2 cellular contexts compared by ENCODE assay signal in the genomic region with DNA sequence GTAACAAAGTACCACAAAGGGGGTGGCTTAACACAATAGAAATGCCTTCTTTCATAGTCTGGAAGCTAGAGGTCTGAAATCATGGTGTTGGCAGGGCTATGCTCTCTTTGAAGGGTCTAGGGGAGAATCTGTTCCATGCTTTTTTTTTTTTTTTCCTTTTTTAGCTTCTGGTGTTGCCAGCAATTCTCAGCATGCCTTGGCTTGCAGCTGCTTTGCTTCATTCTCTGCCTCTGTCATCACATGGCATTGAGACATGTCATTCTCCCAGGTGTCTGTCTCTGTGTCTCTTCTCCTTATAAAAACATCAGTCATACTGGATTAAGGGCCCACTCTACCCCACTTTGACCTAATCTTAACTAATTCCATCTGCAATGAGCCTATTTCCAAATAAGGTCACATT.
TF ChIP-seq lines count a peak whose summit lies in the region.

No MANE protein-coding gene starts in this region.

TF ChIP-seq in liver, 16 proteins besides CTCF, POLR2A, EP300 and RAD21 (continued from another document):
- TF ChIP-seq, protein P1, sequence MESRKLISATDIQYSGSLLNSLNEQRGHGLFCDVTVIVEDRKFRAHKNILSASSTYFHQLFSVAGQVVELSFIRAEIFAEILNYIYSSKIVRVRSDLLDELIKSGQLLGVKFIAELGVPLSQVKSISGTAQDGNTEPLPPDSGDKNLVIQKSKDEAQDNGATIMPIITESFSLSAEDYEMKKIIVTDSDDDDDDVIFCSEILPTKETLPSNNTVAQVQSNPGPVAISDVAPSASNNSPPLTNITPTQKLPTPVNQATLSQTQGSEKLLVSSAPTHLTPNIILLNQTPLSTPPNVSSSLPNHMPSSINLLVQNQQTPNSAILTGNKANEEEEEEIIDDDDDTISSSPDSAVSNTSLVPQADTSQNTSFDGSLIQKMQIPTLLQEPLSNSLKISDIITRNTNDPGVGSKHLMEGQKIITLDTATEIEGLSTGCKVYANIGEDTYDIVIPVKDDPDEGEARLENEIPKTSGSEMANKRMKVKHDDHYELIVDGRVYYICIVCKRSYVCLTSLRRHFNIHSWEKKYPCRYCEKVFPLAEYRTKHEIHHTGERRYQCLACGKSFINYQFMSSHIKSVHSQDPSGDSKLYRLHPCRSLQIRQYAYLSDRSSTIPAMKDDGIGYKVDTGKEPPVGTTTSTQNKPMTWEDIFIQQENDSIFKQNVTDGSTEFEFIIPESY (IDR thresholded peaks at IDR 0.05), result no peak

TF ChIP-seq in HepG2, 621 proteins besides CTCF, POLR2A, EP300 and RAD21 (continued from another document):
- TF ChIP-seq, protein P2, sequence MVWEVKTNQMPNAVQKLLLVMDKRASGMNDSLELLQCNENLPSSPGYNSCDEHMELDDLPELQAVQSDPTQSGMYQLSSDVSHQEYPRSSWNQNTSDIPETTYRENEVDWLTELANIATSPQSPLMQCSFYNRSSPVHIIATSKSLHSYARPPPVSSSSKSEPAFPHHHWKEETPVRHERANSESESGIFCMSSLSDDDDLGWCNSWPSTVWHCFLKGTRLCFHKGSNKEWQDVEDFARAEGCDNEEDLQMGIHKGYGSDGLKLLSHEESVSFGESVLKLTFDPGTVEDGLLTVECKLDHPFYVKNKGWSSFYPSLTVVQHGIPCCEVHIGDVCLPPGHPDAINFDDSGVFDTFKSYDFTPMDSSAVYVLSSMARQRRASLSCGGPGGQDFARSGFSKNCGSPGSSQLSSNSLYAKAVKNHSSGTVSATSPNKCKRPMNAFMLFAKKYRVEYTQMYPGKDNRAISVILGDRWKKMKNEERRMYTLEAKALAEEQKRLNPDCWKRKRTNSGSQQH (CRISPR knock-in tag; IDR thresholded peaks at IDR 0.05; ENCODE audit: low read depth), result no peak
- no peak for TF ChIP-seq ZSCAN31 (CRISPR knock-in tag; IDR thresholded peaks at IDR 0.05; ENCODE audit: low read depth)
